Comparison of ENCODE assay signal across 17 cellular contexts in the genomic region with DNA sequence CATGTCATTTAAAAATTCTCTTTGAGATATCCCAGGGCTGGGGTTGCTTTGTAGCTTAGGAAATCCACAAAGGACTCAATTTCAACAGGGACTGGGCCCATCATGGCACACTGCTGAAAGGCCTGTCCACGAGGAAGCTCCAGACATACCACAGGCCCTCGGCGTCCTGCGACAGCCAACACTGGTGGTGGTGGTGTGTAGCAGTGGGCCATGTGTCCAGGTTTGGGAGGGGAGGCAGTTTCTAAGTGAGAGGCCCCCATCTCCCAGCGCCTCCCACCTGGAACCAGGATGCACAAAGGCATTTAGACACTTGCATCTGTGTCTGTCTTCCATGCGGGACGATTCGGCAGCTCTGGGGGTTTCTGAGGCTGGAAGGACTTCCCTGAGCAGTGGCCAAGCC.
"Had no signal": no experiment of that assay in that cellular context is flagged by ENCODE, and none has a peak within 500 bp of the region (broad histone marks: within the 10 kb centered on the region; RNA-seq: fewer than 3 reads in every experiment).

No MANE protein-coding gene starts in this region.

- ATAC-seq: naive thymus-derived CD8-positive, alpha-beta T cell; stimulated activated memory B cell treated with anti-CD40 and anti-IgM and Interleukin-4, amounts not matched to agents 10 μg/mL and 1 μg/mL and 100 μg/mL, for 72 hours had no signal

- H3K27me3 ChIP-seq: left lung, right atrium auricular region, right lobe of liver, tibial nerve, uterus had no signal

- H3K27ac ChIP-seq: left lung, lower lobe of right lung, neutrophil, parathyroid adenoma, right atrium auricular region, right lobe of liver, tibial nerve, uterus had no signal

- DNase-seq: kidney; occipital lobe; stimulated activated naive CD4-positive, alpha-beta T cell treated with Interleukin-2 at 50 U/mL for 16 hours had no signal

- H3K4me3 ChIP-seq: left lung, lower lobe of right lung, right atrium auricular region, right lobe of liver, tibial nerve, uterus had no signal

- H3K9ac ChIP-seq: parathyroid adenoma had no signal

- H3K4me1 Mint-ChIP-seq: immature natural killer cell; stimulated activated memory B cell treated with anti-CD40 and anti-IgM and Interleukin-4, amounts not matched to agents 10 μg/mL and 1 μg/mL and 100 μg/mL, for 72 hours; stimulated activated naive CD8-positive, alpha-beta T cell treated with anti-CD3 and anti-CD28 coated beads, Interleukin-15, amount 100 ng/mL, for 72 hours had no signal

- H3K4me1 ChIP-seq: left lung, lower lobe of right lung, parathyroid adenoma, right atrium auricular region, right lobe of liver, tibial nerve, uterus had no signal

- H3K27ac Mint-ChIP-seq: immature natural killer cell; naive thymus-derived CD8-positive, alpha-beta T cell; progenitor cell of endocrine pancreas; stimulated activated memory B cell treated with anti-CD40 and anti-IgM and Interleukin-4, amounts not matched to agents 10 μg/mL and 1 μg/mL and 100 μg/mL, for 72 hours; stimulated activated naive CD8-positive, alpha-beta T cell treated with anti-CD3 and anti-CD28 coated beads, Interleukin-15, amount 100 ng/mL, for 72 hours; type B pancreatic cell had no signal

- H3K4me3 Mint-ChIP-seq: immature natural killer cell; naive thymus-derived CD8-positive, alpha-beta T cell; stimulated activated memory B cell treated with anti-CD40 and anti-IgM and Interleukin-4, amounts not matched to agents 10 μg/mL and 1 μg/mL and 100 μg/mL, for 72 hours; stimulated activated naive CD8-positive, alpha-beta T cell treated with anti-CD3 and anti-CD28 coated beads, Interleukin-15, amount 100 ng/mL, for 72 hours; type B pancreatic cell had no signal

- H3K9me3 ChIP-seq: left lung, lower lobe of right lung, neutrophil, right atrium auricular region, right lobe of liver, tibial nerve, uterus had no signal

- H3K36me3 ChIP-seq: left lung, lower lobe of right lung, neutrophil, right atrium auricular region, right lobe of liver, tibial nerve, uterus had no signal

- H3K36me3 Mint-ChIP-seq: immature natural killer cell; naive thymus-derived CD8-positive, alpha-beta T cell; stimulated activated memory B cell treated with anti-CD40 and anti-IgM and Interleukin-4, amounts not matched to agents 10 μg/mL and 1 μg/mL and 100 μg/mL, for 72 hours; type B pancreatic cell had no signal

- H3K9me3 Mint-ChIP-seq: immature natural killer cell; naive thymus-derived CD8-positive, alpha-beta T cell; stimulated activated memory B cell treated with anti-CD40 and anti-IgM and Interleukin-4, amounts not matched to agents 10 μg/mL and 1 μg/mL and 100 μg/mL, for 72 hours; stimulated activated naive CD8-positive, alpha-beta T cell treated with anti-CD3 and anti-CD28 coated beads, Interleukin-15, amount 100 ng/mL, for 72 hours; type B pancreatic cell had no signal
